Comparison of ENCODE assay signal across 1 cellular context in the genomic region with DNA sequence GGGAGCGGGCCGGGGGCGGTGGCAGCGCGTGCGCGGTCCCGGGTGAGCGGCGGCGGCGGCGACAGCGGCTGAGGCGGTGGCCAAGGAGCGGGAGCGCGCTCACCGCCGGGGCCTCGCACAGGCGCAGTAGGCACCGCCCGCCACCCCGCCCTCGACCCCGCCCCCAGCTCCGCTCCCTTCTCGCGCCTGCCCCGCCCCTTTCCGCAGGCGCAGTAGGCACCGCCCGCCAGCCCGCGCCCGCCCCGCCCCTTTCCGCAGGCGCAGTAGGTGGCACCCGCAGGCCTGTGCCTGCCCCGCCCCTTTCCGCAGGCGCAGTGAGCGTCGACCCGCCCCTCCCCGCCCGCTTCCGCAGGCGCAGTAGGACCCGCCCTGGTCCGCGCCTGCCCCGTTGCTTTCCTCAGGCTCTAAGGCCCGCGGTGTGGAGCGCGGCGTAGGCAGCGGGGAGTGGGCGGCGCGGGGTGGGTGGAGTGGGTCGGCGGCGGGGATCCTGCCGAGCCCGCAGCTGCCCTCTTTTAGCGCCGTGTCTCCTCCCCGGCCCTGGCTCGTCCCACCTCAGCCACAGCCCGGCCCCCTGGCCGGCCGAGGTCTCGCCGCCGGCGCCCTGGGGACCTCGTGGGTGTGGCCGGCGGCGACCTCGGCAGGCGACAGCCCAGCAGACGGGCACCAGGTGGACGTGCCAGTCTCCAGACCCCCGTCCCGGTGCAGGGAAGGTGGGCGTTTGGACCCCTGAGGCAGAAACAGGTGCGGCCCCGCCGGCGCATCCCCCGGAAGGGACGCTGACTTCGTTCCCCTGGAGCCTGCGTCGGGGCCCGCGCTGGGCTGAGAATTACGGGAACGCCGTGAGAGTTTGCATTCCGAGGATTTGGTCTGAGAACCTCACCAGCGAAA.
TF ChIP-seq lines count a peak whose summit lies in the region.

A gene with protein sequence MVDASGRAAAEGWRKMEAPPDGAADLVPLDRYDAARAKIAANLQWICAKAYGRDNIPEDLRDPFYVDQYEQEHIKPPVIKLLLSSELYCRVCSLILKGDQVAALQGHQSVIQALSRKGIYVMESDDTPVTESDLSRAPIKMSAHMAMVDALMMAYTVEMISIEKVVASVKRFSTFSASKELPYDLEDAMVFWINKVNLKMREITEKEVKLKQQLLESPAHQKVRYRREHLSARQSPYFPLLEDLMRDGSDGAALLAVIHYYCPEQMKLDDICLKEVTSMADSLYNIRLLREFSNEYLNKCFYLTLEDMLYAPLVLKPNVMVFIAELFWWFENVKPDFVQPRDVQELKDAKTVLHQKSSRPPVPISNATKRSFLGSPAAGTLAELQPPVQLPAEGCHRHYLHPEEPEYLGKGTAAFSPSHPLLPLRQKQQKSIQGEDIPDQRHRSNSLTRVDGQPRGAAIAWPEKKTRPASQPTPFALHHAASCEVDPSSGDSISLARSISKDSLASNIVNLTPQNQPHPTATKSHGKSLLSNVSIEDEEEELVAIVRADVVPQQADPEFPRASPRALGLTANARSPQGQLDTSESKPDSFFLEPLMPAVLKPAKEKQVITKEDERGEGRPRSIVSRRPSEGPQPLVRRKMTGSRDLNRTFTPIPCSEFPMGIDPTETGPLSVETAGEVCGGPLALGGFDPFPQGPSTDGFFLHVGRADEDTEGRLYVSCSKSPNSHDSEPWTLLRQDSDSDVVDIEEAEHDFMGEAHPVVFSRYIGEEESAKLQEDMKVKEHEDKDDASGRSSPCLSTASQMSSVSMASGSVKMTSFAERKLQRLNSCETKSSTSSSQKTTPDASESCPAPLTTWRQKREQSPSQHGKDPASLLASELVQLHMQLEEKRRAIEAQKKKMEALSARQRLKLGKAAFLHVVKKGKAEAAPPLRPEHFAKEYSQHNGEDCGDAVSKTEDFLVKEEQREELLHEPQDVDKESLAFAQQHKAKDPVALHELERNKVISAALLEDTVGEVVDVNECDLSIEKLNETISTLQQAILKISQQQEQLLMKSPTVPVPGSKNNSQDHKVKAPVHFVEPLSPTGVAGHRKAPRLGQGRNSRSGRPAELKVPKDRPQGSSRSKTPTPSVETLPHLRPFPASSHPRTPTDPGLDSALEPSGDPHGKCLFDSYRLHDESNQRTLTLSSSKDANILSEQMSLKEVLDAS (N-terminal part only) (minus strand): TSS at position 101 of the 888 bp plus-strand sequence. CDS start 387 bp downstream, outside the sequence.

TF ChIP-seq in HepG2, 621 proteins besides CTCF, POLR2A, EP300 and RAD21 (continued from another document and continues in another):
- TF ChIP-seq, protein P1, sequence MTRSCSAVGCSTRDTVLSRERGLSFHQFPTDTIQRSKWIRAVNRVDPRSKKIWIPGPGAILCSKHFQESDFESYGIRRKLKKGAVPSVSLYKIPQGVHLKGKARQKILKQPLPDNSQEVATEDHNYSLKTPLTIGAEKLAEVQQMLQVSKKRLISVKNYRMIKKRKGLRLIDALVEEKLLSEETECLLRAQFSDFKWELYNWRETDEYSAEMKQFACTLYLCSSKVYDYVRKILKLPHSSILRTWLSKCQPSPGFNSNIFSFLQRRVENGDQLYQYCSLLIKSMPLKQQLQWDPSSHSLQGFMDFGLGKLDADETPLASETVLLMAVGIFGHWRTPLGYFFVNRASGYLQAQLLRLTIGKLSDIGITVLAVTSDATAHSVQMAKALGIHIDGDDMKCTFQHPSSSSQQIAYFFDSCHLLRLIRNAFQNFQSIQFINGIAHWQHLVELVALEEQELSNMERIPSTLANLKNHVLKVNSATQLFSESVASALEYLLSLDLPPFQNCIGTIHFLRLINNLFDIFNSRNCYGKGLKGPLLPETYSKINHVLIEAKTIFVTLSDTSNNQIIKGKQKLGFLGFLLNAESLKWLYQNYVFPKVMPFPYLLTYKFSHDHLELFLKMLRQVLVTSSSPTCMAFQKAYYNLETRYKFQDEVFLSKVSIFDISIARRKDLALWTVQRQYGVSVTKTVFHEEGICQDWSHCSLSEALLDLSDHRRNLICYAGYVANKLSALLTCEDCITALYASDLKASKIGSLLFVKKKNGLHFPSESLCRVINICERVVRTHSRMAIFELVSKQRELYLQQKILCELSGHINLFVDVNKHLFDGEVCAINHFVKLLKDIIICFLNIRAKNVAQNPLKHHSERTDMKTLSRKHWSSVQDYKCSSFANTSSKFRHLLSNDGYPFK (CRISPR knock-in tag; IDR thresholded peaks at IDR 0.05; ENCODE audit: borderline replicate concordance) = peak; percentile 55
- TF ChIP-seq AGO2 (optimal IDR thresholded peaks at IDR 0.05; ENCODE audit: low read depth, low read length) = peak; percentile 77
- TF ChIP-seq SALL2 (CRISPR knock-in tag; IDR thresholded peaks at IDR 0.05) = peak; percentile 49; the same call in 1 of the 2 replicates
- no peak for TF ChIP-seq ZNF30 (CRISPR knock-in tag; IDR thresholded peaks at IDR 0.05)
- TF ChIP-seq, protein P2, sequence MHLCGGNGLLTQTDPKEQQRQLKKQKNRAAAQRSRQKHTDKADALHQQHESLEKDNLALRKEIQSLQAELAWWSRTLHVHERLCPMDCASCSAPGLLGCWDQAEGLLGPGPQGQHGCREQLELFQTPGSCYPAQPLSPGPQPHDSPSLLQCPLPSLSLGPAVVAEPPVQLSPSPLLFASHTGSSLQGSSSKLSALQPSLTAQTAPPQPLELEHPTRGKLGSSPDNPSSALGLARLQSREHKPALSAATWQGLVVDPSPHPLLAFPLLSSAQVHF (CRISPR knock-in tag; IDR thresholded peaks at IDR 0.05) = no peak
- no peak for TF ChIP-seq MYNN (CRISPR knock-in tag; IDR thresholded peaks at IDR 0.05; ENCODE audit: low read depth)
- TF ChIP-seq, protein P3, sequence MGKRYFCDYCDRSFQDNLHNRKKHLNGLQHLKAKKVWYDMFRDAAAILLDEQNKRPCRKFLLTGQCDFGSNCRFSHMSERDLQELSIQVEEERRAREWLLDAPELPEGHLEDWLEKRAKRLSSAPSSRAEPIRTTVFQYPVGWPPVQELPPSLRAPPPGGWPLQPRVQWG (CRISPR knock-in tag; IDR thresholded peaks at IDR 0.05; ENCODE audit: borderline replicate concordance, low read depth) = no peak
- TF ChIP-seq, protein P4, sequence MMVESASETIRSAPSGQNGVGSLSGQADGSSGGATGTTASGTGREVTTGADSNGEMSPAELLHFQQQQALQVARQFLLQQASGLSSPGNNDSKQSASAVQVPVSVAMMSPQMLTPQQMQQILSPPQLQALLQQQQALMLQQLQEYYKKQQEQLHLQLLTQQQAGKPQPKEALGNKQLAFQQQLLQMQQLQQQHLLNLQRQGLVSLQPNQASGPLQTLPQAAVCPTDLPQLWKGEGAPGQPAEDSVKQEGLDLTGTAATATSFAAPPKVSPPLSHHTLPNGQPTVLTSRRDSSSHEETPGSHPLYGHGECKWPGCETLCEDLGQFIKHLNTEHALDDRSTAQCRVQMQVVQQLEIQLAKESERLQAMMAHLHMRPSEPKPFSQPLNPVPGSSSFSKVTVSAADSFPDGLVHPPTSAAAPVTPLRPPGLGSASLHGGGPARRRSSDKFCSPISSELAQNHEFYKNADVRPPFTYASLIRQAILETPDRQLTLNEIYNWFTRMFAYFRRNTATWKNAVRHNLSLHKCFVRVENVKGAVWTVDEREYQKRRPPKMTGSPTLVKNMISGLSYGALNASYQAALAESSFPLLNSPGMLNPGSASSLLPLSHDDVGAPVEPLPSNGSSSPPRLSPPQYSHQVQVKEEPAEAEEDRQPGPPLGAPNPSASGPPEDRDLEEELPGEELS (CRISPR knock-in tag; IDR thresholded peaks at IDR 0.05) = no peak
- no peak for TF ChIP-seq SATB2 (CRISPR knock-in tag; IDR thresholded peaks at IDR 0.05)
- TF ChIP-seq MAZ (IDR thresholded peaks at IDR 0.05; ENCODE audit: borderline replicate concordance, low read depth, low read length) = 0 out of 2 replicates have a peak, but pooled peaks have one; percentile 23
- peak; percentile 47; the same call in 1 of the 2 replicates for TF ChIP-seq MAZ (CRISPR knock-in tag; IDR thresholded peaks at IDR 0.05; ENCODE audit: low read depth)
- no peak for TF ChIP-seq MAFK (conservative IDR thresholded peaks at IDR 0.05 in 1 of 2, IDR thresholded peaks at IDR 0.05 in 1 of 2; ENCODE audit: low read length in 2 of 2)
- 0 out of 2 replicates have a peak, but pooled peaks have one; percentile 27 for TF ChIP-seq ZNF232 (CRISPR knock-in tag; IDR thresholded peaks at IDR 0.05; ENCODE audit: borderline replicate concordance)
- peak; percentile 72; the same call in 1 of the 2 replicates for TF ChIP-seq ZC3H13 (CRISPR knock-in tag; IDR thresholded peaks at IDR 0.05)
- TF ChIP-seq CEBPG (CRISPR knock-in tag; IDR thresholded peaks at IDR 0.05) = no peak
- TF ChIP-seq ISX (CRISPR knock-in tag; conservative IDR thresholded peaks at IDR 0.05) = peak; percentile 62; the same call in 1 of the 2 replicates
- TF ChIP-seq KAT2B (IDR thresholded peaks at IDR 0.05; ENCODE audit: borderline replicate concordance, low read depth, low read length) = no peak
- TF ChIP-seq CENPX (CRISPR knock-in tag; IDR thresholded peaks at IDR 0.05) = no peak
- no peak for TF ChIP-seq ZNF75D (CRISPR knock-in tag; IDR thresholded peaks at IDR 0.05; ENCODE audit: borderline replicate concordance)
- no peak for TF ChIP-seq HMG20A (CRISPR knock-in tag; IDR thresholded peaks at IDR 0.05; ENCODE audit: borderline replicate concordance)
- TF ChIP-seq, protein P5, sequence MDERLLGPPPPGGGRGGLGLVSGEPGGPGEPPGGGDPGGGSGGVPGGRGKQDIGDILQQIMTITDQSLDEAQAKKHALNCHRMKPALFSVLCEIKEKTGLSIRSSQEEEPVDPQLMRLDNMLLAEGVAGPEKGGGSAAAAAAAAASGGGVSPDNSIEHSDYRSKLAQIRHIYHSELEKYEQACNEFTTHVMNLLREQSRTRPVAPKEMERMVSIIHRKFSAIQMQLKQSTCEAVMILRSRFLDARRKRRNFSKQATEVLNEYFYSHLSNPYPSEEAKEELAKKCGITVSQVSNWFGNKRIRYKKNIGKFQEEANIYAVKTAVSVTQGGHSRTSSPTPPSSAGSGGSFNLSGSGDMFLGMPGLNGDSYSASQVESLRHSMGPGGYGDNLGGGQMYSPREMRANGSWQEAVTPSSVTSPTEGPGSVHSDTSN (CRISPR knock-in tag; IDR thresholded peaks at IDR 0.05) = no peak
- TF ChIP-seq HOXA3 (CRISPR knock-in tag; IDR thresholded peaks at IDR 0.05) = peak; percentile 56
- TF ChIP-seq MTA3 (CRISPR knock-in tag; IDR thresholded peaks at IDR 0.05) = no peak
- no peak for TF ChIP-seq ATF7 (IDR thresholded peaks at IDR 0.05)
- TF ChIP-seq ATF7 (CRISPR knock-in tag; IDR thresholded peaks at IDR 0.05) = no peak
- TF ChIP-seq TOPORS (CRISPR knock-in tag; IDR thresholded peaks at IDR 0.05) = no peak
- TF ChIP-seq, protein P6, sequence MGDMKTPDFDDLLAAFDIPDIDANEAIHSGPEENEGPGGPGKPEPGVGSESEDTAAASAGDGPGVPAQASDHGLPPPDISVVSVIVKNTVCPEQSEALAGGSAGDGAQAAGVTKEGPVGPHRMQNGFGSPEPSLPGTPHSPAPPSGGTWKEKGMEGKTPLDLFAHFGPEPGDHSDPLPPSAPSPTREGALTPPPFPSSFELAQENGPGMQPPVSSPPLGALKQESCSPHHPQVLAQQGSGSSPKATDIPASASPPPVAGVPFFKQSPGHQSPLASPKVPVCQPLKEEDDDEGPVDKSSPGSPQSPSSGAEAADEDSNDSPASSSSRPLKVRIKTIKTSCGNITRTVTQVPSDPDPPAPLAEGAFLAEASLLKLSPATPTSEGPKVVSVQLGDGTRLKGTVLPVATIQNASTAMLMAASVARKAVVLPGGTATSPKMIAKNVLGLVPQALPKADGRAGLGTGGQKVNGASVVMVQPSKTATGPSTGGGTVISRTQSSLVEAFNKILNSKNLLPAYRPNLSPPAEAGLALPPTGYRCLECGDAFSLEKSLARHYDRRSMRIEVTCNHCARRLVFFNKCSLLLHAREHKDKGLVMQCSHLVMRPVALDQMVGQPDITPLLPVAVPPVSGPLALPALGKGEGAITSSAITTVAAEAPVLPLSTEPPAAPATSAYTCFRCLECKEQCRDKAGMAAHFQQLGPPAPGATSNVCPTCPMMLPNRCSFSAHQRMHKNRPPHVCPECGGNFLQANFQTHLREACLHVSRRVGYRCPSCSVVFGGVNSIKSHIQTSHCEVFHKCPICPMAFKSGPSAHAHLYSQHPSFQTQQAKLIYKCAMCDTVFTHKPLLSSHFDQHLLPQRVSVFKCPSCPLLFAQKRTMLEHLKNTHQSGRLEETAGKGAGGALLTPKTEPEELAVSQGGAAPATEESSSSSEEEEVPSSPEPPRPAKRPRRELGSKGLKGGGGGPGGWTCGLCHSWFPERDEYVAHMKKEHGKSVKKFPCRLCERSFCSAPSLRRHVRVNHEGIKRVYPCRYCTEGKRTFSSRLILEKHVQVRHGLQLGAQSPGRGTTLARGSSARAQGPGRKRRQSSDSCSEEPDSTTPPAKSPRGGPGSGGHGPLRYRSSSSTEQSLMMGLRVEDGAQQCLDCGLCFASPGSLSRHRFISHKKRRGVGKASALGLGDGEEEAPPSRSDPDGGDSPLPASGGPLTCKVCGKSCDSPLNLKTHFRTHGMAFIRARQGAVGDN (CRISPR knock-in tag; IDR thresholded peaks at IDR 0.05) = peak; percentile 86
- TF ChIP-seq, protein P7, sequence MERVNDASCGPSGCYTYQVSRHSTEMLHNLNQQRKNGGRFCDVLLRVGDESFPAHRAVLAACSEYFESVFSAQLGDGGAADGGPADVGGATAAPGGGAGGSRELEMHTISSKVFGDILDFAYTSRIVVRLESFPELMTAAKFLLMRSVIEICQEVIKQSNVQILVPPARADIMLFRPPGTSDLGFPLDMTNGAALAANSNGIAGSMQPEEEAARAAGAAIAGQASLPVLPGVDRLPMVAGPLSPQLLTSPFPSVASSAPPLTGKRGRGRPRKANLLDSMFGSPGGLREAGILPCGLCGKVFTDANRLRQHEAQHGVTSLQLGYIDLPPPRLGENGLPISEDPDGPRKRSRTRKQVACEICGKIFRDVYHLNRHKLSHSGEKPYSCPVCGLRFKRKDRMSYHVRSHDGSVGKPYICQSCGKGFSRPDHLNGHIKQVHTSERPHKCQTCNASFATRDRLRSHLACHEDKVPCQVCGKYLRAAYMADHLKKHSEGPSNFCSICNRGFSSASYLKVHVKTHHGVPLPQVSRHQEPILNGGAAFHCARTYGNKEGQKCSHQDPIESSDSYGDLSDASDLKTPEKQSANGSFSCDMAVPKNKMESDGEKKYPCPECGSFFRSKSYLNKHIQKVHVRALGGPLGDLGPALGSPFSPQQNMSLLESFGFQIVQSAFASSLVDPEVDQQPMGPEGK (CRISPR knock-in tag; IDR thresholded peaks at IDR 0.05) = 0 out of 2 replicates have a peak, but pooled peaks have one; percentile 2
- TF ChIP-seq, protein P8, sequence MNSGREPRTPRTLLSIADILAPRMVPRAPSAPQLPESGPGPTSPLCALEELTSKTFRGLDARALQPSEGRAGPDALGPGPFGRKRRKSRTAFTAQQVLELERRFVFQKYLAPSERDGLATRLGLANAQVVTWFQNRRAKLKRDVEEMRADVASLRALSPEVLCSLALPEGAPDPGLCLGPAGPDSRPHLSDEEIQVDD (CRISPR knock-in tag; IDR thresholded peaks at IDR 0.05; ENCODE audit: borderline replicate concordance) = no peak
- no peak for TF ChIP-seq SIN3B (IDR thresholded peaks at IDR 0.05; ENCODE audit: low read length)
- no peak; the same call in 1 of the 2 replicates for TF ChIP-seq MYC (CRISPR knock-in tag; IDR thresholded peaks at IDR 0.05; ENCODE audit: borderline replicate concordance)
- no peak for TF ChIP-seq FOXP1 (IDR thresholded peaks at IDR 0.05)
- TF ChIP-seq FOXP1 (CRISPR knock-in tag; IDR thresholded peaks at IDR 0.05) = no peak
- TF ChIP-seq, protein P9, sequence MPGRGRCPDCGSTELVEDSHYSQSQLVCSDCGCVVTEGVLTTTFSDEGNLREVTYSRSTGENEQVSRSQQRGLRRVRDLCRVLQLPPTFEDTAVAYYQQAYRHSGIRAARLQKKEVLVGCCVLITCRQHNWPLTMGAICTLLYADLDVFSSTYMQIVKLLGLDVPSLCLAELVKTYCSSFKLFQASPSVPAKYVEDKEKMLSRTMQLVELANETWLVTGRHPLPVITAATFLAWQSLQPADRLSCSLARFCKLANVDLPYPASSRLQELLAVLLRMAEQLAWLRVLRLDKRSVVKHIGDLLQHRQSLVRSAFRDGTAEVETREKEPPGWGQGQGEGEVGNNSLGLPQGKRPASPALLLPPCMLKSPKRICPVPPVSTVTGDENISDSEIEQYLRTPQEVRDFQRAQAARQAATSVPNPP (CRISPR knock-in tag; IDR thresholded peaks at IDR 0.05) = no peak
- TF ChIP-seq MXD4 (CRISPR knock-in tag; IDR thresholded peaks at IDR 0.05) = peak; percentile 80; the same call in 1 of the 2 replicates
- TF ChIP-seq SOX5 (CRISPR knock-in tag; IDR thresholded peaks at IDR 0.05; ENCODE audit: borderline replicate concordance) = no peak
